Comparison of ENCODE assay signal across 8 cellular contexts in genomic region chr12:43758728-43759563, GRCh38. TPM values are rescaled to one million over a fixed set of nuclear protein-coding genes. Genes with fewer than 3 reads are reported as not detected.
DNase-seq lines count a peak whose midpoint lies in the region; ATAC-seq and TF ChIP-seq lines count a peak whose summit lies in the region.

Gene IRAK4, plus strand, starts transcription at chr12:43758951. Its CDS starts 9,161 bp downstream, at chr12:43768112.
Gene PUS7L, minus strand, starts transcription at chr12:43758790. Its CDS starts 3,545 bp downstream, at chr12:43755245.

- ATAC-seq in GM21529 (IDR thresholded peaks at IDR 0.05; ENCODE audit: unreplicated experiment) = peak; percentile 96
- ATAC-seq in PC-3 = peak; percentile 94
- peak; percentile 99 for ATAC-seq in mucosa of descending colon

- no peaks in the 10 kb centered on the region for H3F3A ChIP-seq in PC-3 (ENCODE audit: low read length, unreplicated experiment)

- H3K4me3 Mint-ChIP-seq in IgD-negative memory B cell = peak within 1 kb of the TSS; percentile 97 to 99 (median 97)

- H3K79me2 ChIP-seq in PC-3 (ENCODE audit: low read length) = peaks cover 47% of the 10 kb centered on the region

- peak; percentile 40 for TF ChIP-seq CTCF in PC-3 (conservative IDR thresholded peaks at IDR 0.05; ENCODE audit: low read depth, low read length)
- TF ChIP-seq CTCF in mucosa of descending colon (IDR thresholded peaks at IDR 0.05) = peak; percentile 44

- peak within 1 kb of the TSS; percentile 91 to 100 (median 99) for H3K27ac Mint-ChIP-seq in IgD-negative memory B cell

- BruUV-seq in PC-3 (replicated peaks; lab: Mats Ljungman, UMichigan) = TSS peak; percentile 78

- H3K9me3 ChIP-seq in PC-3 (ENCODE audit: low read length) = no peaks in the 10 kb centered on the region
- H3K9me3 ChIP-seq in mucosa of descending colon = no peaks in the 10 kb centered on the region

- H3K27ac ChIP-seq in PC-3 (ENCODE audit: low read length) (peak within 1 kb of the TSS; percentile 60), epithelial cell of prostate (peak within 1 kb of the TSS; percentile 91)

- no peaks in the 10 kb centered on the region for H3K9me2 ChIP-seq in PC-3 (replicated peaks; ENCODE audit: low read length)

- no peaks in the 10 kb centered on the region for H4K20me1 ChIP-seq in PC-3 (ENCODE audit: low read length)

- H3K27me3 ChIP-seq in PC-3 (ENCODE audit: low read length) = no peaks in the 10 kb centered on the region

- intact Hi-C loops in PC-3 (cut with micrococcal nuclease) (loop anchor here (2.0 to 5.0 kb wide), 2 partner anchors 28 to 123 kb away; no protein-coding TSS in a partner anchor), mucosa of descending colon (cut with DNase I, micrococcal nuclease) (loop anchor here in 1 of 2 donors (5.0 kb wide), 1 partner anchor 78 kb away; the partner anchor contains the start of gene TMEM117)

- H3K36me3 ChIP-seq in PC-3 (ENCODE audit: low read depth, low read length) (peaks cover 10% of the 10 kb centered on the region), mucosa of descending colon (ENCODE audit: low read depth) (no peaks in the 10 kb centered on the region)

- H3K27me3 Mint-ChIP-seq in IgD-negative memory B cell = peaks cover 2% of the 10 kb centered on the region

- peak within 1 kb of the TSS; percentile 77 for H3K4me2 ChIP-seq in PC-3 (ENCODE audit: low read length)

- H3K4me1 Mint-ChIP-seq in IgD-negative memory B cell = peaks cover 41 to 62% (median 57%) of the 10 kb centered on the region in 3 donors

- peak within 1 kb of the TSS; percentile 93 for H3K4me3 ChIP-seq in PC-3 (ENCODE audit: low read length)
- peak within 1 kb of the TSS; percentile 27 for H3K4me3 ChIP-seq in mucosa of descending colon

- peak within 1 kb of the TSS; percentile 89 for H3K9ac ChIP-seq in PC-3 (ENCODE audit: low read length)

- peaks cover 14% of the 10 kb centered on the region for H3K36me3 Mint-ChIP-seq in IgD-negative memory B cell

- H3K4me1 ChIP-seq in PC-3 (ENCODE audit: insufficient read depth, low read length) (peaks cover 35% of the 10 kb centered on the region), mucosa of descending colon (ENCODE audit: low read depth) (peaks cover 20% of the 10 kb centered on the region)

- peak; percentile 95 for DNase-seq in DMS153 (lab: John Stamatoyannopoulos, UW)
- peak; percentile 99 for DNase-seq in PC-3
- peak; percentile 90 for DNase-seq in activated T-cell treated with anti-CD3 and anti-CD28 coated beads for 48 hours (ENCODE audit: low read depth)
- peak; percentile 78 for DNase-seq in epithelial cell of prostate (ENCODE audit: low read depth, low spot score)
- DNase-seq in mucosa of descending colon = peak; percentile 96 to 98 (median 97)
- DNase-seq in stimulated activated CD8-positive, alpha-beta memory T cell treated with anti-CD3 and anti-CD28 coated beads, Interleukin-4, amount 100 ng/mL, for 4 hours (ENCODE audit: low read depth in 2 of 2, low spot score in 1 of 2) = peak; percentile 90 to 92

- POLR2A ChIA-PET in PC-3 (lab: Charles Lee; ENCODE audit: unreplicated experiment) = interaction anchor here (0.5 kb wide), 1 partner anchor 195 kb away, joined by 3 read pairs; no protein-coding TSS in a partner anchor

- H3K9me3 Mint-ChIP-seq in IgD-negative memory B cell = no peaks in the 10 kb centered on the region

- peak within 1 kb of the TSS; percentile 99 for H2AFZ ChIP-seq in PC-3 (ENCODE audit: low read length)

- CTCF ChIA-PET in PC-3 (lab: Charles Lee) = interaction anchor here (0.6 to 1.0 kb wide), 2 partner anchors 124 to 353 kb away, joined by 3 read pairs; no protein-coding TSS in a partner anchor

RNA-seq across cellular contexts. Expression of gene IRAK4, which starts in this region (rescaled TPM):
- polyA plus RNA-seq in IgD-negative memory B cell = 22.3 TPM
- total RNA-seq in PC-3 (2014; rRNA removed) (5.6 and 8.9 TPM in 2 replicates), mucosa of descending colon (10 to 100 TPM; 20.8 to 22.0 (median 20.9) TPM)

RNA-seq across cellular contexts. Expression of gene PUS7L, which starts in this region (rescaled TPM):
- polyA plus RNA-seq in IgD-negative memory B cell = 39.0 TPM
- total RNA-seq in PC-3 (2014; rRNA removed) (9.1 and 14.6 TPM in 2 replicates), mucosa of descending colon (10 to 100 TPM in 2 of 3 donors, 1 to 10 TPM in 1; 9.2 to 18.0 (median 15.1) TPM)

Comparison
In these comparisons a context has a peak if more than half of its experiments do, and no peak if none do; other contexts are left out.
1. Peak in every context shown above with its lines: DNase-seq, ATAC-seq, H3K4me3 ChIP-seq and H3K27ac ChIP-seq.